Comparison of ENCODE assay signal across 16 cellular contexts in genomic region chr14:96164861-96165490, GRCh38. TPM values are rescaled to one million over a fixed set of nuclear protein-coding genes. Genes with fewer than 3 reads are reported as not detected.
DNase-seq lines count a peak whose midpoint lies in the region; ATAC-seq and TF ChIP-seq lines count a peak whose summit lies in the region.
"Had no signal": no experiment of that assay in that cellular context is flagged by ENCODE, and none has a peak within 500 bp of the region (broad histone marks: within the 10 kb centered on the region; RNA-seq: fewer than 3 reads in every experiment).

No MANE protein-coding gene starts in this region.

- peaks cover 0 to 5% (median 0%) of the 10 kb centered on the region in 7 donors for H3K4me1 Mint-ChIP-seq in naive thymus-derived CD4-positive, alpha-beta T cell
- H3K4me1 Mint-ChIP-seq: IgD-negative memory B cell had no signal

- TF ChIP-seq CTCF in right atrium auricular region (IDR thresholded peaks at IDR 0.05) (no peak), fibroblast of mammary gland (conservative IDR thresholded peaks at IDR 0.05; ENCODE audit: control insufficient read depth, insufficient read depth, low read depth, low read length) (no peak)

- no peak overlapping the region for H3K4me3 ChIP-seq in right atrium auricular region
- no peak overlapping the region for H3K4me3 ChIP-seq in right cardiac atrium (ENCODE audit: low read length)
- no peak overlapping the region for H3K4me3 ChIP-seq in fibroblast of mammary gland (ENCODE audit: control insufficient read depth, low read depth, low read length)
- no peak overlapping the region for H3K4me3 ChIP-seq in naive thymus-derived CD4-positive, alpha-beta T cell (ENCODE audit: low read length)
- H3K4me3 ChIP-seq: GM23248 had no signal

- no peaks in the 10 kb centered on the region for H3K36me3 Mint-ChIP-seq in naive thymus-derived CD4-positive, alpha-beta T cell
- H3K36me3 Mint-ChIP-seq: IgD-negative memory B cell had no signal

- no peak overlapping the region for H3K4me3 Mint-ChIP-seq in naive thymus-derived CD4-positive, alpha-beta T cell
- H3K4me3 Mint-ChIP-seq: CD4-positive, alpha-beta T cell had no signal

- H3K9me3 ChIP-seq in right atrium auricular region (no peaks in the 10 kb centered on the region), right cardiac atrium (ENCODE audit: control insufficient read depth, low read length) (no peaks in the 10 kb centered on the region)
- no peaks in the 10 kb centered on the region for H3K9me3 ChIP-seq in naive thymus-derived CD4-positive, alpha-beta T cell (ENCODE audit: control insufficient read depth in 2 of 3, low read length in 3 of 3)

- H3K36me3 ChIP-seq in right atrium auricular region, result no peaks in the 10 kb centered on the region
- no peaks in the 10 kb centered on the region for H3K36me3 ChIP-seq in naive thymus-derived CD4-positive, alpha-beta T cell (ENCODE audit: control insufficient read depth in 2 of 3, insufficient read depth in 3 of 3, low read length in 3 of 3)

- DNase-seq in right atrium auricular region (ENCODE audit: low spot score) (peak; percentile 38), right cardiac atrium (no peak), fibroblast of mammary gland (ENCODE audit: low read depth) (peak; percentile 38), sciatic nerve (ENCODE audit: low spot score) (peak; percentile 47), NCI-H146 (lab: John Stamatoyannopoulos, UW) (no peak), NOMO-1 (lab: John Stamatoyannopoulos, UW; ENCODE audit: unreplicated experiment in 2 of 2) (no peak)
- DNase-seq in naive thymus-derived CD4-positive, alpha-beta T cell, result no peak
- DNase-seq: CD4-positive, alpha-beta T cell; DND-41; GDM1; GM23248; MV-4-11; NCI-H1436; NCI-H2227 treated with DMSO at 0.1 percent for 48 hours; SHP77 had no signal

- no peak overlapping the region for H3K27ac Mint-ChIP-seq in naive thymus-derived CD4-positive, alpha-beta T cell
- H3K27ac Mint-ChIP-seq: CD4-positive, alpha-beta T cell; IgD-negative memory B cell had no signal

- intact Hi-C loops in right cardiac atrium (cut with DNase I), result no loop called here
- intact Hi-C loops in sciatic nerve (cut with DNase I), result no loop called here
- intact Hi-C loops in naive thymus-derived CD4-positive, alpha-beta T cell (cut with micrococcal nuclease), result no loop called here

- WGBS in right cardiac atrium, result 92% methylated on average over 5 of the region's 5 CpGs

- CTCF ChIA-PET in naive thymus-derived CD4-positive, alpha-beta T cell (lab: Charles Lee), result no interaction called here

- no peak overlapping the region for H3K27ac ChIP-seq in right atrium auricular region
- H3K27ac ChIP-seq in right cardiac atrium (ENCODE audit: low read length), result no peak overlapping the region
- H3K27ac ChIP-seq in naive thymus-derived CD4-positive, alpha-beta T cell (ENCODE audit: low read depth, low read length), result no peak overlapping the region
- H3K27ac ChIP-seq: GM23248 had no signal

- POLR2A ChIA-PET in naive thymus-derived CD4-positive, alpha-beta T cell (lab: Charles Lee), result interaction anchor here (0.6 kb wide), 1 partner anchor 112 kb away, joined by 3 read pairs; no protein-coding TSS in a partner anchor

- no peaks in the 10 kb centered on the region for H3K27me3 Mint-ChIP-seq in naive thymus-derived CD4-positive, alpha-beta T cell

- H3K27me3 ChIP-seq in right atrium auricular region, result no peaks in the 10 kb centered on the region
- no peaks in the 10 kb centered on the region for H3K27me3 ChIP-seq in right cardiac atrium (ENCODE audit: control insufficient read depth, insufficient read depth)
- no peaks in the 10 kb centered on the region for H3K27me3 ChIP-seq in naive thymus-derived CD4-positive, alpha-beta T cell (ENCODE audit: control insufficient read depth in 2 of 2, insufficient read depth in 2 of 2, low read length in 2 of 2)

- ATAC-seq in right cardiac atrium, result no peak
- ATAC-seq in sciatic nerve, result no peak
- ATAC-seq in naive thymus-derived CD4-positive, alpha-beta T cell, result no peak

- H3K9me3 Mint-ChIP-seq in naive thymus-derived CD4-positive, alpha-beta T cell, result no peaks in the 10 kb centered on the region
- H3K9me3 Mint-ChIP-seq: CD4-positive, alpha-beta T cell; IgD-negative memory B cell had no signal

- H3K4me1 ChIP-seq in right atrium auricular region, result no peaks in the 10 kb centered on the region
- H3K4me1 ChIP-seq in right cardiac atrium (ENCODE audit: control insufficient read depth, insufficient read depth, low read length), result no peaks in the 10 kb centered on the region
- H3K4me1 ChIP-seq in naive thymus-derived CD4-positive, alpha-beta T cell (ENCODE audit: control insufficient read depth in 2 of 2, insufficient read depth in 2 of 2, low read length in 2 of 2), result no peaks in the 10 kb centered on the region

RNA-seq across cellular contexts. Expression of gene BDKRB2, which starts 39.7 kb away (rescaled TPM):
- 1 to 10 TPM; 1.7 to 2.9 TPM for total RNA-seq in right atrium auricular region
- total RNA-seq in right cardiac atrium, result 1 to 10 TPM in 1 of 4 donors, under 1 TPM in 3; 0.23 to 1.2 (median 0.55) TPM
- polyA plus RNA-seq in right cardiac atrium, result 0.57 TPM
- total RNA-seq in sciatic nerve, result 50.4 TPM
- not detected for total RNA-seq in naive thymus-derived CD4-positive, alpha-beta T cell
- under 1 TPM in 1 of 2 donors, not detected in 1; 0.08 TPM for polyA plus RNA-seq in naive thymus-derived CD4-positive, alpha-beta T cell
- total RNA-seq: CD4-positive, alpha-beta T cell had no signal
- polyA plus RNA-seq: IgD-negative memory B cell had no signal

Comparison
In these comparisons a context has a peak if more than half of its experiments do, and no peak if none do; other contexts are left out.
1. DNase-seq: peak in right atrium auricular region (single experiment), fibroblast of mammary gland (single experiment) and sciatic nerve (single experiment); none in right cardiac atrium (0 of 3), NCI-H146 (single experiment), NOMO-1 (0 of 2) and naive thymus-derived CD4-positive, alpha-beta T cell (0 of 9).
2. RNA of gene BDKRB2, which starts 39.7 kb away (total RNA-seq): 50.4 TPM in sciatic nerve (single experiment); 1.7 to 2.9 TPM in right atrium auricular region, 0.23 to 1.2 TPM in right cardiac atrium and not detected in naive thymus-derived CD4-positive, alpha-beta T cell; every median in the first group is over 10 times any median in the second.